In genomic region chr12:9651265-9651729, GRCh38 we compare ENCODE assay signal across 1 cellular context.
A peak's percentile ranks its signal among the peaks of the same experiment; 100 is the strongest.
TF ChIP-seq lines count a peak whose summit lies in the region.

No MANE protein-coding gene starts in this region.

TF ChIP-seq in K562, 482 proteins besides CTCF, POLR2A, EP300 and RAD21 (continued from another document):
- TF ChIP-seq CEBPZ (IDR thresholded peaks at IDR 0.05; ENCODE audit: borderline replicate concordance, low read depth, low read length), result no peak
- no peak for TF ChIP-seq HINFP (tag; conservative IDR thresholded peaks at IDR 0.05; ENCODE audit: low read depth)
- peak; percentile 25; the same call in 1 of the 2 replicates for TF ChIP-seq EHMT2 (IDR thresholded peaks at IDR 0.05)
- no peak for TF ChIP-seq GTF2E2 (tag; IDR thresholded peaks at IDR 0.05)
- TF ChIP-seq CHD4 (IDR thresholded peaks at IDR 0.05; ENCODE audit: insufficient read depth, insufficient replicate concordance, low read depth, low read length, poor library complexity, severe bottlenecking), result no peak
- TF ChIP-seq CHAMP1 (IDR thresholded peaks at IDR 0.05), result peak; percentile 88
- TF ChIP-seq XRCC4 (IDR thresholded peaks at IDR 0.05; ENCODE audit: extremely low read depth, insufficient read depth, insufficient read length), result no peak
- TF ChIP-seq RREB1 (CRISPR knock-in tag; IDR thresholded peaks at IDR 0.05), result no peak
- no peak for TF ChIP-seq FOXK1 (CRISPR knock-in tag; IDR thresholded peaks at IDR 0.05; ENCODE audit: borderline replicate concordance)
- TF ChIP-seq ZBTB8A (IDR thresholded peaks at IDR 0.05; ENCODE audit: partially characterized antibody), result no peak
- peak; percentile 46 for TF ChIP-seq ETV1 (tag; conservative IDR thresholded peaks at IDR 0.05; ENCODE audit: low read depth)
- TF ChIP-seq CBFA2T3 (IDR thresholded peaks at IDR 0.05), result peak; percentile 55
- TF ChIP-seq XRCC3 (IDR thresholded peaks at IDR 0.05), result no peak
- TF ChIP-seq ID3 (CRISPR knock-in tag; IDR thresholded peaks at IDR 0.05), result no peak
- 0 out of 2 replicates have a peak, but pooled peaks have one; percentile 7 for TF ChIP-seq ID3 (tag; IDR thresholded peaks at IDR 0.05)
- TF ChIP-seq NCOA2 (IDR thresholded peaks at IDR 0.05; ENCODE audit: partially characterized antibody in 2 of 2), result no peak
- TF ChIP-seq TRIM24 (IDR thresholded peaks at IDR 0.05), result peak in 1 of 2 experiments; percentile 41; a peak in 2 of 4 replicates
- peak; percentile 58 for TF ChIP-seq PRDM10 (IDR thresholded peaks at IDR 0.05; ENCODE audit: partially characterized antibody)
- peak; percentile 37; the same call in 1 of the 2 replicates for TF ChIP-seq FOXM1 (IDR thresholded peaks at IDR 0.05; ENCODE audit: low read depth)
- no peak for TF ChIP-seq FOXM1 (CRISPR knock-in tag; IDR thresholded peaks at IDR 0.05; ENCODE audit: low read depth)
- TF ChIP-seq VEZF1 (CRISPR knock-in tag; IDR thresholded peaks at IDR 0.05), result peak; percentile 8; the same call in 1 of the 2 replicates
- no peak for TF ChIP-seq ZNF785 (CRISPR knock-in tag; IDR thresholded peaks at IDR 0.05)
- TF ChIP-seq E2F8 (IDR thresholded peaks at IDR 0.05; ENCODE audit: low read depth, partially characterized antibody), result no peak
- TF ChIP-seq NR2C2 (CRISPR knock-in tag; IDR thresholded peaks at IDR 0.05), result no peak
- TF ChIP-seq NR2C2 (tag; IDR thresholded peaks at IDR 0.05), result 0 out of 2 replicates have a peak, but pooled peaks have one; percentile 1
- no peak for TF ChIP-seq ZNF780A (CRISPR knock-in tag; IDR thresholded peaks at IDR 0.05)
TF ChIP-seq in K562: peak in this region for 17.
